Comparison of ENCODE assay signal across 8 cellular contexts in genomic region chr7:47180268-47180826, GRCh38.
A peak's percentile ranks its signal among the peaks of the same experiment; 100 is the strongest.
DNase-seq lines count a peak whose midpoint lies in the region; ATAC-seq, FAIRE-seq and TF ChIP-seq lines count a peak whose summit lies in the region.

No MANE protein-coding gene starts in this region.

- intact Hi-C loops in HepG2 (cut with micrococcal nuclease; ENCODE audit: unreplicated experiment) = loop anchor here (1.0 to 2.0 kb wide), 4 partner anchors 80 to 1258 kb away; no protein-coding TSS in a partner anchor

- peaks cover 3% of the 10 kb centered on the region for H3K36me3 Mint-ChIP-seq in type B pancreatic cell
- H3K36me3 Mint-ChIP-seq in CD8-positive, alpha-beta memory T cell = no peaks in the 10 kb centered on the region

- TF ChIP-seq CTCF in 22Rv1 (IDR thresholded peaks at IDR 0.05) (peak; percentile 89), HepG2 (CRISPR knock-in tag; IDR thresholded peaks at IDR 0.05) (peak; percentile 80), type B pancreatic cell (conservative IDR thresholded peaks at IDR 0.05) (peak; percentile 96)

- H3K27me3 ChIP-seq in HepG2 (ENCODE audit: control insufficient read depth in 1 of 2, insufficient read depth in 2 of 2, low read length in 2 of 2) = peaks cover 0 to 7% of the 10 kb centered on the region in 2 experiments; a peak in 2 of 5 replicates
- H3K27me3 ChIP-seq in CD8-positive, alpha-beta memory T cell (ENCODE audit: insufficient read depth, low read length, poor library complexity, severe bottlenecking) = no peaks in the 10 kb centered on the region

- H3K9ac ChIP-seq in HepG2 (ENCODE audit: insufficient read depth, low read depth, low read length) = no peak overlapping the region

- H3K27ac ChIP-seq in 22Rv1 (no peak overlapping the region), HepG2 (ENCODE audit: extremely low read length, insufficient read depth, low read length) (no peak overlapping the region)
- H3K27ac ChIP-seq in CD8-positive, alpha-beta memory T cell (ENCODE audit: low read depth, low read length) = no peak overlapping the region

- H3K4me2 ChIP-seq in HepG2 (ENCODE audit: low read depth, low read length) = peak overlapping the region; percentile 52

- CTCF ChIA-PET in HepG2 (lab: Yijun Ruan, JAX; ENCODE audit: low intra/inter-chr PET ratio, low total read pairs) = interaction anchor here (1.2 to 1.6 kb wide), 5 partner anchors 80 to 1258 kb away, joined by 3 to 6 read pairs (median 5); no protein-coding TSS in a partner anchor
- CTCF ChIA-PET in CD8-positive, alpha-beta memory T cell (lab: Charles Lee) = no interaction called here

- POLR2A ChIA-PET in HepG2 (lab: Yijun Ruan, JAX) = no interaction called here
- POLR2A ChIA-PET in CD8-positive, alpha-beta memory T cell (lab: Charles Lee) = no interaction called here

- H3K27ac Mint-ChIP-seq in type B pancreatic cell = no peak overlapping the region
- H3K27ac Mint-ChIP-seq in CD8-positive, alpha-beta memory T cell = no peak overlapping the region

- in situ Hi-C loops in HepG2 (cut with HindIII; ENCODE audit: extremely low pct_ligation_motif_present, low pct_unique_long_range_greater_than_20kb) = loop anchor here (5.0 to 10.0 kb wide), 3 partner anchors 93 to 1266 kb away; no protein-coding TSS in a partner anchor

- no peak overlapping the region for H2AFZ ChIP-seq in HepG2 (ENCODE audit: low read length)

- H3K36me3 ChIP-seq in HepG2 (replicated peaks in 1 of 2; ENCODE audit: control insufficient read depth in 1 of 2, insufficient read depth in 2 of 2, low read length in 2 of 2) = no peaks in the 10 kb centered on the region
- no peaks in the 10 kb centered on the region for H3K36me3 ChIP-seq in CD8-positive, alpha-beta memory T cell (ENCODE audit: insufficient read depth, low read length)

- no peak overlapping the region for H3K4me3 Mint-ChIP-seq in type B pancreatic cell
- H3K4me3 Mint-ChIP-seq in CD8-positive, alpha-beta memory T cell = no peak overlapping the region

- ATAC-seq in HG03097 (IDR thresholded peaks at IDR 0.05; ENCODE audit: low FRiP score, unreplicated experiment) (peak; percentile 59), HepG2 (peak; percentile 93)

- TF ChIP-seq POLR2A in HepG2 (IDR thresholded peaks at IDR 0.05; ENCODE audit: insufficient read depth in 1 of 2, low read depth in 2 of 2, low read length in 2 of 2) = no peak

- no peaks in the 10 kb centered on the region for H4K20me1 ChIP-seq in HepG2 (ENCODE audit: insufficient read depth, low read length)

- 30% methylated on average over 5 of the region's 5 CpGs for WGBS in HepG2 (ENCODE audit: low lambda C conversion rate)

- TF ChIP-seq EP300 in HepG2 (IDR thresholded peaks at IDR 0.05; ENCODE audit: low read depth in 2 of 2, low read length in 2 of 2) = no peak
- TF ChIP-seq EP300 in HepG2 (CRISPR knock-in tag; IDR thresholded peaks at IDR 0.05; ENCODE audit: borderline replicate concordance) = no peak

- no peak overlapping the region for H3K4me3 ChIP-seq in HepG2 (replicated peaks in 1 of 3; ENCODE audit: insufficient read depth in 1 of 3, low read depth in 2 of 3, low read length in 3 of 3)
- no peak overlapping the region for H3K4me3 ChIP-seq in CD8-positive, alpha-beta memory T cell (ENCODE audit: low read length)

- H3K9me3 Mint-ChIP-seq in type B pancreatic cell = peaks cover 6% of the 10 kb centered on the region
- H3K9me3 Mint-ChIP-seq in CD8-positive, alpha-beta memory T cell = peaks cover 0 to 10% (median 3%) of the 10 kb centered on the region in 5 donors

- DNase-seq in GM04503 (ENCODE audit: low read depth) (peak; percentile 21), NCI-H748 (lab: John Stamatoyannopoulos, UW; ENCODE audit: unreplicated experiment) (peak; percentile 65), cerebellar cortex (ENCODE audit: low spot score) (peak; percentile 81), HepG2 (ENCODE audit: low spot score) (peak; percentile 49), type B pancreatic cell (ENCODE audit: extremely low spot score, unreplicated experiment) (no peak)
- DNase-seq in CD8-positive, alpha-beta memory T cell = no peak

- no TSS peak for BruUV-seq in HepG2 (replicated peaks; lab: Mats Ljungman, UMichigan)

- peaks cover 6% of the 10 kb centered on the region for H3K27me3 Mint-ChIP-seq in type B pancreatic cell
- H3K27me3 Mint-ChIP-seq in CD8-positive, alpha-beta memory T cell = peaks cover 0 to 6% of the 10 kb centered on the region in 2 donors

- peaks cover 15% of the 10 kb centered on the region for H3K9me3 ChIP-seq in HepG2 (ENCODE audit: low read length)
- no peaks in the 10 kb centered on the region for H3K9me3 ChIP-seq in CD8-positive, alpha-beta memory T cell (ENCODE audit: low read length)

- peak; percentile 72 for FAIRE-seq in HepG2 (lab: Jason Lieb, UNC)

- peak; percentile 78; the same call in 1 of the 2 replicates for TF ChIP-seq RAD21 in HepG2 (CRISPR knock-in tag; IDR thresholded peaks at IDR 0.05)

- H3K79me2 ChIP-seq in HepG2 (ENCODE audit: insufficient read depth, low read length) = no peaks in the 10 kb centered on the region

- H3K4me1 ChIP-seq in HepG2 (ENCODE audit: insufficient read depth, low read length) = peaks cover 14% of the 10 kb centered on the region
- no peaks in the 10 kb centered on the region for H3K4me1 ChIP-seq in CD8-positive, alpha-beta memory T cell (ENCODE audit: insufficient read depth, low read length)

- peaks cover 17% of the 10 kb centered on the region for H3K4me1 Mint-ChIP-seq in type B pancreatic cell (ENCODE audit: unreplicated experiment)
- H3K4me1 Mint-ChIP-seq in CD8-positive, alpha-beta memory T cell = no peaks in the 10 kb centered on the region

TF ChIP-seq in HepG2, 621 proteins besides CTCF, POLR2A, EP300 and RAD21:
- TF ChIP-seq GLI4 (CRISPR knock-in tag; IDR thresholded peaks at IDR 0.05; ENCODE audit: borderline replicate concordance) (no peak), ATF7 (IDR thresholded peaks at IDR 0.05) (no peak), ATF7 (CRISPR knock-in tag; IDR thresholded peaks at IDR 0.05) (no peak), ZNF672 (CRISPR knock-in tag; IDR thresholded peaks at IDR 0.05) (no peak), ZNF230 (CRISPR knock-in tag; IDR thresholded peaks at IDR 0.05) (no peak), HNRNPLL (IDR thresholded peaks at IDR 0.05; ENCODE audit: low read depth, low read length, poor library complexity, severe bottlenecking) (no peak), STAG1 (CRISPR knock-in tag; IDR thresholded peaks at IDR 0.05) (peak; percentile 84), SMC3 (IDR thresholded peaks at IDR 0.05; ENCODE audit: low read length) (peak; percentile 76), PAX8 (CRISPR knock-in tag; IDR thresholded peaks at IDR 0.05; ENCODE audit: borderline replicate concordance) (no peak), ZNF780A (CRISPR knock-in tag; IDR thresholded peaks at IDR 0.05) (no peak)
- TF ChIP-seq, protein P1, sequence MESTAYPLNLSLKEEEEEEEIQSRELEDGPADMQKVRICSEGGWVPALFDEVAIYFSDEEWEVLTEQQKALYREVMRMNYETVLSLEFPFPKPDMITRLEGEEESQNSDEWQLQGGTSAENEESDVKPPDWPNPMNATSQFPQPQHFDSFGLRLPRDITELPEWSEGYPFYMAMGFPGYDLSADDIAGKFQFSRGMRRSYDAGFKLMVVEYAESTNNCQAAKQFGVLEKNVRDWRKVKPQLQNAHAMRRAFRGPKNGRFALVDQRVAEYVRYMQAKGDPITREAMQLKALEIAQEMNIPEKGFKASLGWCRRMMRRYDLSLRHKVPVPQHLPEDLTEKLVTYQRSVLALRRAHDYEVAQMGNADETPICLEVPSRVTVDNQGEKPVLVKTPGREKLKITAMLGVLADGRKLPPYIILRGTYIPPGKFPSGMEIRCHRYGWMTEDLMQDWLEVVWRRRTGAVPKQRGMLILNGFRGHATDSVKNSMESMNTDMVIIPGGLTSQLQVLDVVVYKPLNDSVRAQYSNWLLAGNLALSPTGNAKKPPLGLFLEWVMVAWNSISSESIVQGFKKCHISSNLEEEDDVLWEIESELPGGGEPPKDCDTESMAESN (CRISPR knock-in tag; conservative IDR thresholded peaks at IDR 0.05) = no peak
TF ChIP-seq in HepG2: peak in this region for 2.

Comparison
In these comparisons a context has a peak if more than half of its experiments do, and no peak if none do; other contexts are left out.
1. DNase-seq: peak in GM04503 (single experiment), NCI-H748 (single experiment), cerebellar cortex (single experiment) and HepG2 (single experiment); none in type B pancreatic cell (single experiment) and CD8-positive, alpha-beta memory T cell (0 of 5).
2. Peak in every context shown above with its lines, with median percentiles within 50 percentile points of each other: CTCF ChIP-seq.